Comparison of ENCODE assay signal across 1 cellular context in the genomic region with DNA sequence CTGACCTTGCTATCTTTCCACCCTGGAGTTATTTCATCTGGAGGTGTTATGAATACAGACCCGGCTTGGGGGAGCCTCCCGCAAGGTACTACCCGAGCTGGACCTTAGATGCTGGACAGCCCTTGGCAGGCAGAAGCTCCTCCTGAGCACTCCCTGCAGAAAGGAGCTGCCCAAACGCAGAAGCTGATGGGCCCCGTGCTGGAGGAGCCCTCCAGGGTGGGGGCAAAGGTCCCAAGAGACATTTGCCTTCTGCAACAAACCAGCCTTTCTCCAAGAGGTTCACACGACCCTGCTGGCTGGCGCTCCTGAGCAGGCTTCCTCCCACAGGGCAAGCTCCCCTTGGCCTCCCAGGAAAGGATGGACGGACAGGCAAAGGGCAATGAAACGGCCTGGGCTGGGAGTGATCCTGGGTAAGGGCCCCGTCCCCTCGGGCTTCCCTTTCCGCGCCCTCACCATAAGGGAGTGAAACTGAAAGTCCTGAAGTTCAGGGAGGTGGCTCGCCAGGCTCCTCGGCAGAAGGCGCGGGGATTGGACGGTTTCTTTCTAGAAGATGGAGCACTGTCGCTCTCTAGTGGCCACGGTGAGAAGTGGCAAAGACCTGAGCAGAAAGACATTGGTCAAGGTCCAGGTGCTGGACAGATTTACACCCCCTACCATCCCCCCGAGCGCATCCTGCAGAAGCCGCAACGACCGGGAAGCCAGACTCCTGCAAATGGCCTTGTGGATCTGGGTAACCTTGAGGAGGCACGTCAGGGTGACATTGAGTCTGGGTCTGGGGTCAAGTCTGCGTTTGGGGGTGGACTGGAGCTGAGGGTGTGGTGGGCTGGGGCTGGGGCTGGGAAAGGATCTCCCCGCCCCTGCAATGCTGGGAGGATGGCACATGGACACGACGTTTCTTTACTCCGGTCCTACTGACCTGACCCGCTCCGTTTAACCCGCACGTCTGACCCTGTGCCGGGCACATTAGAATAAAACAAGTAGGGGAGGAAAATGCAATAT.
TF ChIP-seq lines count a peak whose summit lies in the region.

No MANE protein-coding gene starts in this region.

TF ChIP-seq in GM12878, 131 proteins besides CTCF, POLR2A, EP300 and RAD21 (continued from another document):
- TF ChIP-seq PBX3 (IDR thresholded peaks at IDR 0.05; ENCODE audit: insufficient replicate concordance, low read depth, low read length) (no peak), NBN (IDR thresholded peaks at IDR 0.05) (0 out of 2 replicates have a peak, but pooled peaks have one; percentile 26), IKZF1 (conservative IDR thresholded peaks at IDR 0.05) (peak; percentile 79), EED (IDR thresholded peaks at IDR 0.05; ENCODE audit: low read depth) (peak; percentile 81), IKZF2 (IDR thresholded peaks at IDR 0.05) (peak; percentile 33 to 43; a peak in 1 of 4 replicates), NR2F1 (conservative IDR thresholded peaks at IDR 0.05) (peak; percentile 35; the same call in 1 of the 2 replicates), GATAD2B (conservative IDR thresholded peaks at IDR 0.05; ENCODE audit: low read depth) (0 out of 2 replicates have a peak, but pooled peaks have one; percentile 60), DPF2 (IDR thresholded peaks at IDR 0.05) (peak; percentile 62; the same call in 1 of the 2 replicates), YY1 (IDR thresholded peaks at IDR 0.05; ENCODE audit: low read depth, low read length) (peak; percentile 68), CREB1 (IDR thresholded peaks at IDR 0.05; ENCODE audit: low read depth) (no peak), RB1 (IDR thresholded peaks at IDR 0.05; ENCODE audit: borderline replicate concordance) (peak; percentile 76; the same call in 1 of the 2 replicates), MYC (IDR thresholded peaks at IDR 0.05; ENCODE audit: insufficient read depth, insufficient read length, insufficient replicate concordance, low read length, severe bottlenecking) (no peak), ETV6 (conservative IDR thresholded peaks at IDR 0.05 in 1 of 2, IDR thresholded peaks at IDR 0.05 in 1 of 2; ENCODE audit: borderline replicate concordance in 1 of 2, low read depth in 1 of 2) (no peak), TAF1 (IDR thresholded peaks at IDR 0.05; ENCODE audit: borderline replicate concordance, low read depth, low read length) (peak; percentile 96), SMARCA5 (IDR thresholded peaks at IDR 0.05) (0 out of 2 replicates have a peak, but pooled peaks have one; percentile 57), CHD4 (IDR thresholded peaks at IDR 0.05) (no peak), SMC3 (IDR thresholded peaks at IDR 0.05; ENCODE audit: borderline replicate concordance, low read length) (peak; percentile 88), CBFB (IDR thresholded peaks at IDR 0.05; ENCODE audit: low read depth) (no peak)
- TF ChIP-seq, protein P1, sequence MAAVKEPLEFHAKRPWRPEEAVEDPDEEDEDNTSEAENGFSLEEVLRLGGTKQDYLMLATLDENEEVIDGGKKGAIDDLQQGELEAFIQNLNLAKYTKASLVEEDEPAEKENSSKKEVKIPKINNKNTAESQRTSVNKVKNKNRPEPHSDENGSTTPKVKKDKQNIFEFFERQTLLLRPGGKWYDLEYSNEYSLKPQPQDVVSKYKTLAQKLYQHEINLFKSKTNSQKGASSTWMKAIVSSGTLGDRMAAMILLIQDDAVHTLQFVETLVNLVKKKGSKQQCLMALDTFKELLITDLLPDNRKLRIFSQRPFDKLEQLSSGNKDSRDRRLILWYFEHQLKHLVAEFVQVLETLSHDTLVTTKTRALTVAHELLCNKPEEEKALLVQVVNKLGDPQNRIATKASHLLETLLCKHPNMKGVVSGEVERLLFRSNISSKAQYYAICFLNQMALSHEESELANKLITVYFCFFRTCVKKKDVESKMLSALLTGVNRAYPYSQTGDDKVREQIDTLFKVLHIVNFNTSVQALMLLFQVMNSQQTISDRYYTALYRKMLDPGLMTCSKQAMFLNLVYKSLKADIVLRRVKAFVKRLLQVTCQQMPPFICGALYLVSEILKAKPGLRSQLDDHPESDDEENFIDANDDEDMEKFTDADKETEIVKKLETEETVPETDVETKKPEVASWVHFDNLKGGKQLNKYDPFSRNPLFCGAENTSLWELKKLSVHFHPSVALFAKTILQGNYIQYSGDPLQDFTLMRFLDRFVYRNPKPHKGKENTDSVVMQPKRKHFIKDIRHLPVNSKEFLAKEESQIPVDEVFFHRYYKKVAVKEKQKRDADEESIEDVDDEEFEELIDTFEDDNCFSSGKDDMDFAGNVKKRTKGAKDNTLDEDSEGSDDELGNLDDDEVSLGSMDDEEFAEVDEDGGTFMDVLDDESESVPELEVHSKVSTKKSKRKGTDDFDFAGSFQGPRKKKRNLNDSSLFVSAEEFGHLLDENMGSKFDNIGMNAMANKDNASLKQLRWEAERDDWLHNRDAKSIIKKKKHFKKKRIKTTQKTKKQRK (IDR thresholded peaks at IDR 0.05; ENCODE audit: low read depth, low read length): no peak
